In the genomic region with DNA sequence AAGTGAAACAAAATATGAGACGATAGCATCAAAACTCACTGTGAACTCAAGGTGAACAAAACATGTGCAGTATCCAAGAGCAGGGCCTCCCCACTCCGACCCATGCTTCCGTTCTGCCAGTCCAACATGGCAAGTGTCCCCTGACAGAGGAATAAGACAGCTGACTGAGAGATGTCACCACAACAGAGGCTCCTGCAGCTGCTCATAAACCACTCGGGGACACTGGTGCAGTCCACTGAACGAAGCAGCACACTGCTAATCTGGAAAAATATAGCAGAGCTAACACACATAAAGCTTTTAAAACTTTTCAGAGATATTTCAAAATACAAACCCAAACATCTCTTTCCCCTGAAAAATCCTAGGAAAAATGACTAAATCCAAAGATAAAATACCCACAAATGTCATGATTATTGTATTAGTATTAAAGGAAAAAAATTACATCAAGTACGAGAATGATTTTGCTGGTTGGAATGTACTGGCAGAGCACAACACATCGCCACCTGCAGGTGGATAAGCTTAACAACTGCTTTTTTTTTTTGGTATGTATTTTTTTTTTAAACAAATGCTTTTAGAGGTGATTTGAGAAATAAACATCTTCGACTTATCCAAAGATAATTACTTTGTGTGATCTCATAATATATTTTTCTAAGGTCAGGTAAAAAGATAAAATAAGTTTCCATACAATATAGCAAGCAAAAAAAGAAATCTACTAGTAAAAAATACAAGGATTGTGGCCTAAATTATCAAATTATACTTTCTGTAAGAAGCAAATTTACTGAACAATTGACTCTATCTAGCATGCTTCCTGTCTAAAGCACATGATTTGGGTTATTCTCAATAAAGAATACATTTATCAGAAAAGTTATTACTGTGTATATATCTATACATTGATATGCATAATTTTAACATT, we compare ENCODE assay signal across 1 cellular context.
TF ChIP-seq lines count a peak whose summit lies in the region.

No MANE protein-coding gene starts in this region.

TF ChIP-seq in SK-N-SH treated with all-trans-retinoic acid at 6 μM for 48 hours, 23 proteins besides CTCF, POLR2A, EP300 and RAD21 (continued from another document):
- TF ChIP-seq TSHZ2 (CRISPR knock-in tag; IDR thresholded peaks at IDR 0.05) (no peak), CREB5 (CRISPR knock-in tag; IDR thresholded peaks at IDR 0.05; ENCODE audit: low read depth) (no peak), CSDC2 (CRISPR knock-in tag; IDR thresholded peaks at IDR 0.05) (no peak), ISL1 (CRISPR knock-in tag; IDR thresholded peaks at IDR 0.05) (no peak), ARNTL (CRISPR knock-in tag; IDR thresholded peaks at IDR 0.05; ENCODE audit: borderline replicate concordance, low read depth) (no peak), ZFP3 (CRISPR knock-in tag; IDR thresholded peaks at IDR 0.05) (no peak), PPARA (CRISPR knock-in tag; IDR thresholded peaks at IDR 0.05; ENCODE audit: borderline replicate concordance) (no peak), ZNF8 (CRISPR knock-in tag; IDR thresholded peaks at IDR 0.05) (no peak), ZNF70 (CRISPR knock-in tag; IDR thresholded peaks at IDR 0.05) (no peak), CSRNP3 (CRISPR knock-in tag; IDR thresholded peaks at IDR 0.05) (no peak)
